In genomic region chr19:10568826-10569651, GRCh38 we compare ENCODE assay signal across 8 cellular contexts. TPM values are rescaled to one million over a fixed set of nuclear protein-coding genes. Genes with fewer than 3 reads are reported as not detected.
DNase-seq lines count a peak whose midpoint lies in the region; ATAC-seq, FAIRE-seq and TF ChIP-seq lines count a peak whose summit lies in the region.

Gene CDKN2D (minus strand): TSS chr19:10568979. CDS start chr19:10568653, 326 bp downstream.

- peaks cover 0 to 10% (median 7%) of the 10 kb centered on the region in 4 experiments; a peak in 4 of 7 replicates for H3K27me3 ChIP-seq in H1 (replicated peaks in 1 of 4; ENCODE audit: control insufficient read depth in 3 of 4, extremely low read depth in 1 of 4, insufficient read depth in 3 of 4, low read length in 3 of 4)
- no peaks in the 10 kb centered on the region for H3K27me3 ChIP-seq in mesendoderm (ENCODE audit: insufficient read depth, low read length, poor library complexity)

- H2AK5ac ChIP-seq in H1 (ENCODE audit: low read depth, low read length) (peak within 1 kb of the TSS; percentile 83; the same call in 1 of the 2 replicates), mesendoderm (ENCODE audit: low read length) (no peak within 1 kb of the TSS)

- H3K4ac ChIP-seq in H1 (replicated peaks; ENCODE audit: insufficient read length, low read depth, low read length) (peak within 1 kb of the TSS; percentile 55), mesendoderm (ENCODE audit: low read depth, low read length) (peak within 1 kb of the TSS; percentile 21)

- no peak within 1 kb of the TSS for H2BK15ac ChIP-seq in H1 (ENCODE audit: low read length)
- H2BK15ac ChIP-seq in mesendoderm (replicated peaks; ENCODE audit: low read depth), result no peak within 1 kb of the TSS

- DNase-seq in COR-L47 (lab: John Stamatoyannopoulos, UW) (peak; percentile 99), HTR-8/SVneo (ENCODE audit: insufficient read length, low spot score) (peak; percentile 95), NOMO-1 treated with dmso at 0.1 percent for 144 hours (lab: John Stamatoyannopoulos, UW; ENCODE audit: unreplicated experiment) (peak; percentile 98), H1 (ENCODE audit: low read depth in 1 of 2, low spot score in 2 of 2) (peak; percentile 99), mesendoderm (peak; percentile 99)
- peak; percentile 98 to 100 (median 99) for DNase-seq in activated CD8-positive, alpha-beta memory T cell treated with anti-CD3 and anti-CD28 coated beads for 48 hours (ENCODE audit: low read depth in 2 of 3, low spot score in 2 of 3)
- peak; percentile 99 for DNase-seq in stimulated activated CD8-positive, alpha-beta memory T cell treated with anti-CD3 and anti-CD28 coated beads, Interleukin-15, amount 100 ng/mL, for 1 hour (ENCODE audit: low read depth)

- no peak within 1 kb of the TSS for H3K23ac ChIP-seq in H1 (ENCODE audit: insufficient read length)
- H3K23ac ChIP-seq in mesendoderm (ENCODE audit: low read length), result no peak within 1 kb of the TSS

- H2BK5ac ChIP-seq in H1 (ENCODE audit: low read depth, low read length) (peak within 1 kb of the TSS; percentile 98), mesendoderm (ENCODE audit: low read length) (peak within 1 kb of the TSS; percentile 80)

- WGBS in H1 (ENCODE audit: extremely low coverage in 1 of 2, insufficient coverage in 1 of 2, insufficient read length in 1 of 2, insufficient replicate concordance in 2 of 2, low coverage in 1 of 2, low lambda C conversion rate in 2 of 2, missing lambda C conversion rate in 1 of 2), 2 experiments, result 3% methylated on average over 59 of the region's 71 CpGs; no CpG with 5 or more reads in 1 of the 2 experiments
- no CpG with 5 or more reads among the region's 71 CpGs for WGBS in mesendoderm (ENCODE audit: extremely low coverage, insufficient coverage, low lambda C conversion rate)

- no peak for TF ChIP-seq CTCF in H1 (IDR thresholded peaks at IDR 0.05; ENCODE audit: control extremely low read depth in 1 of 3, insufficient read depth in 1 of 3, low read depth in 1 of 3, low read length in 3 of 3)

- H3K4me1 ChIP-seq in H1 (replicated peaks in 1 of 4; ENCODE audit: control insufficient read depth in 3 of 4, insufficient read depth in 4 of 4, low read length in 3 of 4) (peaks cover 0 to 19% (median 9%) of the 10 kb centered on the region in 4 experiments; a peak in 6 of 7 replicates), mesendoderm (ENCODE audit: control insufficient read depth, low read depth, low read length) (peaks cover 2% of the 10 kb centered on the region)

- no peaks in the 10 kb centered on the region for H3K9me3 ChIP-seq in H1 (ENCODE audit: insufficient read depth in 2 of 2, low read depth in 1 of 2, low read length in 1 of 2)

- H3K56ac ChIP-seq in H1 (replicated peaks; ENCODE audit: insufficient read length, low read depth, low read length) (peak within 1 kb of the TSS; percentile 52), mesendoderm (ENCODE audit: low read length) (peak within 1 kb of the TSS; percentile 94)

- 0 out of 2 replicates have a peak, but pooled peaks cover 2% of the 10 kb centered on the region for H3K79me1 ChIP-seq in H1 (ENCODE audit: low read depth, low read length)
- no peaks in the 10 kb centered on the region for H3K79me1 ChIP-seq in mesendoderm (ENCODE audit: low read length)

- peak within 1 kb of the TSS; percentile 75; the same call in 1 of the 2 replicates for H2BK12ac ChIP-seq in H1 (ENCODE audit: low read depth, low read length)

- H3K14ac ChIP-seq in H1 (ENCODE audit: insufficient read length), result no peak within 1 kb of the TSS

- peak within 1 kb of the TSS in 3 of 4 experiments; percentile 86 to 89 (median 88); a peak in 6 of 7 replicates for H3K9ac ChIP-seq in H1 (replicated peaks in 1 of 4; ENCODE audit: extremely low read depth in 1 of 4, low read depth in 3 of 4, low read length in 3 of 4)
- H3K9ac ChIP-seq in mesendoderm (ENCODE audit: low read length), result peak within 1 kb of the TSS; percentile 97

- H3K79me2 ChIP-seq in H1 (ENCODE audit: control insufficient read depth in 1 of 2, insufficient read depth in 2 of 2, low read length in 2 of 2), result peaks cover 0 to 7% of the 10 kb centered on the region in 2 experiments; a peak in 2 of 4 replicates
- H3K79me2 ChIP-seq in mesendoderm (ENCODE audit: control insufficient read depth, insufficient read depth, low read length), result peaks cover 3% of the 10 kb centered on the region

- H3K36me3 ChIP-seq in H1 (ENCODE audit: control insufficient read depth in 2 of 4, insufficient read depth in 4 of 4, low read length in 3 of 4) (peaks cover 0 to 5% (median under 1%) of the 10 kb centered on the region in 4 experiments; a peak in 3 of 8 replicates), mesendoderm (ENCODE audit: control insufficient read depth, insufficient read depth, low read length) (no peaks in the 10 kb centered on the region)

- H3K18ac ChIP-seq in H1 (ENCODE audit: extremely low read depth, low read length), result peak within 1 kb of the TSS; percentile 90
- H3K18ac ChIP-seq in mesendoderm (ENCODE audit: low read length), result peak within 1 kb of the TSS; percentile 43

- H2AFZ ChIP-seq in H1 (ENCODE audit: low read length), result 0 out of 2 replicates have a peak within 1 kb of the TSS, but pooled peaks have one; percentile 22

- peak within 1 kb of the TSS; percentile 68 for H4K5ac ChIP-seq in H1 (ENCODE audit: insufficient read length, low read depth, low read length)
- peak within 1 kb of the TSS; percentile 87 for H4K5ac ChIP-seq in mesendoderm (ENCODE audit: low read length)

- no peak for TF ChIP-seq EP300 in H1 (IDR thresholded peaks at IDR 0.05; ENCODE audit: borderline replicate concordance in 1 of 2, low read depth in 2 of 2, low read length in 2 of 2)

- H3K4me3 ChIP-seq in H1 (ENCODE audit: extremely low read depth in 1 of 4, insufficient read depth in 2 of 4, low read depth in 3 of 4, low read length in 4 of 4) (peak within 1 kb of the TSS; percentile 58 to 71 (median 70)), mesendoderm (ENCODE audit: low read length) (peak within 1 kb of the TSS; percentile 68)

- CTCF ChIA-PET in H1 (lab: Charles Lee; ENCODE audit: partially characterized antibody), result interaction anchor here (0.7 to 3.2 kb wide), 18 partner anchors 11 to 153 kb away, joined by 3 to 19 read pairs (median 4); partner anchors contain the start of gene QTRT1

- POLR2A ChIA-PET in H1 (lab: Charles Lee; ENCODE audit: partially characterized antibody), result interaction anchor here (0.7 to 5.2 kb wide), 23 partner anchors 8 to 289 kb away, joined by 3 to 33 read pairs (median 4); partner anchors contain the start of genes KEAP1 and QTRT1

- H4K91ac ChIP-seq in H1 (replicated peaks; ENCODE audit: insufficient read length, low read length), result peak within 1 kb of the TSS; percentile 91

- H3K23me2 ChIP-seq in H1 (ENCODE audit: low read depth, low read length), result peaks cover 18% of the 10 kb centered on the region

- no peak for TF ChIP-seq RAD21 in H1 (IDR thresholded peaks at IDR 0.05 in 1 of 2, conservative IDR thresholded peaks at IDR 0.05 in 1 of 2; ENCODE audit: low read depth in 2 of 2, low read length in 2 of 2)

- H4K20me1 ChIP-seq in H1 (replicated peaks in 1 of 2; ENCODE audit: control insufficient read depth in 1 of 2, insufficient read depth in 2 of 2, low read length in 2 of 2), result peaks cover 0 to 4% of the 10 kb centered on the region in 2 experiments

- FAIRE-seq in HTR-8/SVneo (lab: Jason Lieb, UNC), result peak; percentile 99
- FAIRE-seq in H1 (lab: Jason Lieb, UNC), result no peak

- peak; percentile 55 for ATAC-seq in GM21367 (IDR thresholded peaks at IDR 0.05; ENCODE audit: unreplicated experiment)

- peak; percentile 64 to 65 for TF ChIP-seq POLR2A in H1 (IDR thresholded peaks at IDR 0.05; ENCODE audit: control extremely low read depth in 1 of 2, low read depth in 2 of 2, low read length in 2 of 2)

- H2BK20ac ChIP-seq in H1 (ENCODE audit: low read length), result no peak within 1 kb of the TSS

- peak within 1 kb of the TSS; percentile 90; the same call in 1 of the 2 replicates for H4K8ac ChIP-seq in H1 (ENCODE audit: extremely low read depth, insufficient read depth, low read length)
- H4K8ac ChIP-seq in mesendoderm (ENCODE audit: low read depth, low read length), result no peak within 1 kb of the TSS

- H2BK120ac ChIP-seq in H1 (replicated peaks; ENCODE audit: low read depth, low read length), result peak within 1 kb of the TSS; percentile 28
- H2BK120ac ChIP-seq in mesendoderm (ENCODE audit: low read depth, low read length), result no peak within 1 kb of the TSS

- H3K27ac ChIP-seq in H1 (ENCODE audit: low read depth, low read length), result peak within 1 kb of the TSS; percentile 79
- peak within 1 kb of the TSS; percentile 90 for H3K27ac ChIP-seq in mesendoderm (ENCODE audit: low read depth, low read length)

- H3K4me2 ChIP-seq in H1 (ENCODE audit: insufficient read depth in 1 of 2, low read depth in 2 of 2, low read length in 2 of 2) (peak within 1 kb of the TSS; percentile 81 to 87), mesendoderm (ENCODE audit: low read length) (peak within 1 kb of the TSS; percentile 93)

TF ChIP-seq in H1, 55 proteins besides CTCF, POLR2A, EP300 and RAD21 (continues in another document):
- TF ChIP-seq MAX (IDR thresholded peaks at IDR 0.05), result peak; percentile 81
- TF ChIP-seq EGR1 (IDR thresholded peaks at IDR 0.05; ENCODE audit: borderline replicate concordance, low read depth, low read length), result no peak
- TF ChIP-seq KDM5A (IDR thresholded peaks at IDR 0.05; ENCODE audit: low read length), result no peak
- TF ChIP-seq BACH1 (IDR thresholded peaks at IDR 0.05; ENCODE audit: low read length), result 0 out of 2 replicates have a peak, but pooled peaks have one; percentile 58

RNA-seq across cellular contexts. Expression of gene CDKN2D, which starts in this region (rescaled TPM):
- total RNA-seq in H1 (2021; fragmentation: NEBNext Ultra II Directional; extraction: Animal tissue kit (Norgen Biotek cat#: 25700)), result 2.6 and 3.0 TPM in 2 replicates
- polyA plus RNA-seq in H1 (2011; rRNA removed), result 4.0 and 4.2 TPM in 2 replicates
- polyA plus RNA-seq in H1 (2011; cell fraction: cytosol; rRNA removed), result 4.6 TPM
- polyA plus RNA-seq in H1 (2011; cell fraction: nucleus; rRNA removed), result 2.4 TPM
- 2.8 to 4.1 TPM (median 2.9 TPM) in 4 replicates for polyA plus RNA-seq in H1 (2012, experiment 1 of 2)
- 2.1 TPM for polyA plus RNA-seq in H1 (2012, experiment 2 of 2)
- polyA plus RNA-seq in H1 (2013, experiment 1 of 2), result 1.4 TPM
- polyA plus RNA-seq in H1 (2013, experiment 2 of 2), result 1.3 TPM
- polyA minus RNA-seq in H1 (2011; rRNA and poly(A)+ RNA removed), result 0.91 and 0.93 TPM in 2 replicates
- 1.8 TPM for polyA minus RNA-seq in H1 (2011; cell fraction: cytosol; rRNA and poly(A)+ RNA removed)
- polyA minus RNA-seq in H1 (2011; cell fraction: nucleus; rRNA and poly(A)+ RNA removed), result 1.1 TPM
- polyA plus RNA-seq in mesendoderm (2013, experiment 1 of 2), result 0.93 TPM
- polyA plus RNA-seq in mesendoderm (2013, experiment 2 of 2), result 1.1 TPM

Comparison
In these comparisons a context has a peak if more than half of its experiments do, and no peak if none do; other contexts are left out.
1. Peak in every context shown above with its lines: DNase-seq, ATAC-seq, H3K4me3 ChIP-seq and H3K27ac ChIP-seq.